In the genomic region with DNA sequence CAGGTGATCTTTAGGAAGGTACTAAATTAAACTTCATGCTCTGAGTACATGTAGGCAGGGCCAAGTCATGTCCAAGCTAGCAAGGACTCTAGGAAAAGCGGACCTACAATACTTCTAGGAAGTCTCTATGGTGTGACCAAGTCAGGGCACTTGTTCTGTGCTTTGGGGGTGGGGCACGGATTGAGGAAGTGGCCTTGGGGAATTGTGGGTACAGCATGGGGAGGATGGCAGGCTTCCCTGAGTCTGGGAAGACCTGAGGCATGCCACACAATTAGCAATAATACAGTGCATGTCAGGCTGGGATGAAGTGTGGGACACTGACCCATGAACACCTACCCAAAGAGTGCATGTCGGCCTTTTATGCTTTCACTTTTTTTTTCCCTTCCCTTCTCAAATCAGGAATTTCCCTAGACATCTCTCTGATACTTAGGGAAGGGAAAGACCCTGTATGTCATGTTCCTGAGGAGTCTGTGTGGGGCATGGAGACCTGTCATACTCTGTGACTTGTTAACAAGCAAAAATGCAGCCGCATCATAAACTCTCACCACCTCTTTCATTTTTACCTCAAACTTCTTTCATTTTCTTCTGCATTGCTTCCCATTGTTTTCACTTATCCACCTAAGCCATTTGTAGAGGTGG, we compare ENCODE assay signal across 1 cellular context.
TF ChIP-seq lines count a peak whose summit lies in the region.

No MANE protein-coding gene starts in this region.

TF ChIP-seq in HEK293T, 16 proteins besides CTCF, POLR2A, EP300 and RAD21 (continued from another document):
- TF ChIP-seq FOXA1 (IDR thresholded peaks at IDR 0.05) (no peak), SUZ12 (IDR thresholded peaks at IDR 0.05) (no peak)
